ENCODE assay signal across 8 cellular contexts in genomic region chr2:12811916-12812315, GRCh38.
"Had no signal": no experiment of that assay in that cellular context is flagged by ENCODE, and none has a peak within 500 bp of the region (broad histone marks: within the 10 kb centered on the region; RNA-seq: fewer than 3 reads in every experiment).

No MANE protein-coding gene starts in this region.

- H3K27ac Mint-ChIP-seq: GM23338, H9 had no signal

- H3K4me3 Mint-ChIP-seq: GM23338, H9 had no signal

- DNase-seq: H9, HCEC 1CT, IMR-90 had no signal

- H3K9me3 Mint-ChIP-seq: GM23338, H9 had no signal

- FAIRE-seq: H1, H54, HTR-8/SVneo, K562 had no signal

- H3K4me2 ChIP-seq: GM23338 had no signal

- H2AFZ ChIP-seq: GM23338 had no signal

- ATAC-seq: GM23338, K562 had no signal

- H3K4me3 ChIP-seq: GM23338, K562 had no signal
